ENCODE assay signal across 13 cellular contexts in genomic region chr1:77039739-77040138, GRCh38.
A peak's percentile ranks its signal among the peaks of the same experiment; 100 is the strongest.
DNase-seq lines count a peak whose midpoint lies in the region; ATAC-seq and TF ChIP-seq lines count a peak whose summit lies in the region.
"Had no signal": no experiment of that assay in that cellular context is flagged by ENCODE, and none has a peak within 500 bp of the region (broad histone marks: within the 10 kb centered on the region; RNA-seq: fewer than 3 reads in every experiment).

No MANE protein-coding gene starts in this region.

- H3K27ac Mint-ChIP-seq in progenitor cell of endocrine pancreas = no peak overlapping the region

- H3K36me3 ChIP-seq in SJSA1 = no peaks in the 10 kb centered on the region
- H3K36me3 ChIP-seq: upper lobe of left lung had no signal

- no peak for TF ChIP-seq CTCF in fibroblast of pulmonary artery (IDR thresholded peaks at IDR 0.05; ENCODE audit: low read length, missing control alignments)
- TF ChIP-seq CTCF in progenitor cell of endocrine pancreas (IDR thresholded peaks at IDR 0.05; ENCODE audit: unreplicated experiment) = no peak

- H3K4me3 Mint-ChIP-seq in progenitor cell of endocrine pancreas (ENCODE audit: low read depth) = no peak overlapping the region

- H3K27me3 ChIP-seq in SJSA1 (replicated peaks) = 0 out of 2 replicates have a peak, but pooled peaks cover 3% of the 10 kb centered on the region
- H3K27me3 ChIP-seq: upper lobe of left lung had no signal

- H3K27me3 Mint-ChIP-seq in progenitor cell of endocrine pancreas = no peaks in the 10 kb centered on the region

- ATAC-seq in HG03095 (IDR thresholded peaks at IDR 0.05; ENCODE audit: unreplicated experiment) = no peak

- H3K4me3 ChIP-seq in SJSA1 (no peak overlapping the region), fibroblast of pulmonary artery (replicated peaks; ENCODE audit: low read depth, low read length) (no peak overlapping the region)
- H3K4me3 ChIP-seq: upper lobe of left lung had no signal

- H3K4me1 ChIP-seq in SJSA1 (replicated peaks) = peaks cover 16% of the 10 kb centered on the region
- H3K4me1 ChIP-seq: upper lobe of left lung had no signal

- H3K4me1 Mint-ChIP-seq in progenitor cell of endocrine pancreas (ENCODE audit: low read depth) = no peaks in the 10 kb centered on the region

- no peaks in the 10 kb centered on the region for H3K36me3 Mint-ChIP-seq in progenitor cell of endocrine pancreas (ENCODE audit: insufficient read depth)

- peak overlapping the region; percentile 58 for H3K27ac ChIP-seq in SJSA1

- H3K9me3 Mint-ChIP-seq in progenitor cell of endocrine pancreas (ENCODE audit: low read depth) = peaks cover 6% of the 10 kb centered on the region

- H3K9me3 ChIP-seq in SJSA1 (replicated peaks) = 0 out of 2 replicates have a peak, but pooled peaks cover 3% of the 10 kb centered on the region
- H3K9me3 ChIP-seq: upper lobe of left lung had no signal

- DNase-seq in ELR (ENCODE audit: low read depth) (peak; percentile 98), SJSA1 (ENCODE audit: low read depth in 1 of 2, low spot score in 2 of 2) (peak; percentile 76 to 84), fibroblast of pulmonary artery (ENCODE audit: low read depth) (peak; percentile 86), putamen (ENCODE audit: low spot score) (peak; percentile 37), globus pallidus (ENCODE audit: low spot score) (no peak), progenitor cell of endocrine pancreas (ENCODE audit: low spot score, unreplicated experiment) (no peak), foreskin melanocyte (no peak)
- DNase-seq: activated naive CD4-positive, alpha-beta T cell treated with Interleukin-2 at 50 U/mL for 16 hours; DMS79 treated with DMSO at 0.1 percent for 48 hours; NCI-H2171; stimulated activated CD4-positive, alpha-beta T cell treated with anti-CD3 and anti-CD28 coated beads, Interleukin-4, amount 100 ng/mL, for 4 hours; upper lobe of left lung had no signal

Comparison
In these comparisons a context has a peak if more than half of its experiments do, and no peak if none do; other contexts are left out.
1. DNase-seq: peak in ELR (single experiment), SJSA1 (2 of 2), fibroblast of pulmonary artery (single experiment) and putamen (single experiment); none in globus pallidus (single experiment), progenitor cell of endocrine pancreas (single experiment) and foreskin melanocyte (single experiment).